ENCODE assay signal across 1 cellular context in the genomic region with DNA sequence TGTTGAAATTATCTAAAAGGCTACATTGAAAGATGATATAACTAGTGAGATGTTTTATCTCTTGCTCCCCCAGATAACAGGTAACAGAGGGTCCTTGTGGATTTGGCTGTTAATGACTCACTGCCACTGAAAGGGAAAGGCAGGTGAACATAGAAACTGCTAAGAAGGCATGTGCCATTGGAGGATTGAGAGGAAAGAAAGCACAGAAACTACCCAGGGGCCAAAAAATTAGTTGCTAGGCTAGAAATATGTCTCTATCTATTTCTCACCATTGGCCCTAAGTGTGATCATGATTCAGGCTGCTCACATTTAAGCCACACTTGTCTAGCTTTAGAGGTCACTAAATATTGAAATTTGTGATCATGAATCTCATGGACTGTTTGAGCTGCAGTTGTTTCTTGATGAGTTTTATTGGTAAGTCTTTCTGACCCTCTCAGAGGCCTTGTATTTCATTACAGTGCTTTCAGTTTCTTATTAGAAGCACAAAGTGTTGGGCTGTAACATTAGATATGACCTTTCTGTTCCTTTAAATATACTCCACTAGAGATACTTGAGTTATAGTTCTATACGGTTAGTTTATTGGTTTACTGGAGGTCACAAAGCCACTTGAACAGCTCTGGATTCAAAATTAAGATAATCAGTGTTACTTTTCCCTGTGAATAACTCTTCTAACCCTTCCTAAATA.
TF ChIP-seq lines count a peak whose summit lies in the region.

No MANE protein-coding gene starts in this region.

TF ChIP-seq in SK-N-SH, 30 proteins besides CTCF, POLR2A, EP300 and RAD21 (continued from another document):
- TF ChIP-seq, protein P1, sequence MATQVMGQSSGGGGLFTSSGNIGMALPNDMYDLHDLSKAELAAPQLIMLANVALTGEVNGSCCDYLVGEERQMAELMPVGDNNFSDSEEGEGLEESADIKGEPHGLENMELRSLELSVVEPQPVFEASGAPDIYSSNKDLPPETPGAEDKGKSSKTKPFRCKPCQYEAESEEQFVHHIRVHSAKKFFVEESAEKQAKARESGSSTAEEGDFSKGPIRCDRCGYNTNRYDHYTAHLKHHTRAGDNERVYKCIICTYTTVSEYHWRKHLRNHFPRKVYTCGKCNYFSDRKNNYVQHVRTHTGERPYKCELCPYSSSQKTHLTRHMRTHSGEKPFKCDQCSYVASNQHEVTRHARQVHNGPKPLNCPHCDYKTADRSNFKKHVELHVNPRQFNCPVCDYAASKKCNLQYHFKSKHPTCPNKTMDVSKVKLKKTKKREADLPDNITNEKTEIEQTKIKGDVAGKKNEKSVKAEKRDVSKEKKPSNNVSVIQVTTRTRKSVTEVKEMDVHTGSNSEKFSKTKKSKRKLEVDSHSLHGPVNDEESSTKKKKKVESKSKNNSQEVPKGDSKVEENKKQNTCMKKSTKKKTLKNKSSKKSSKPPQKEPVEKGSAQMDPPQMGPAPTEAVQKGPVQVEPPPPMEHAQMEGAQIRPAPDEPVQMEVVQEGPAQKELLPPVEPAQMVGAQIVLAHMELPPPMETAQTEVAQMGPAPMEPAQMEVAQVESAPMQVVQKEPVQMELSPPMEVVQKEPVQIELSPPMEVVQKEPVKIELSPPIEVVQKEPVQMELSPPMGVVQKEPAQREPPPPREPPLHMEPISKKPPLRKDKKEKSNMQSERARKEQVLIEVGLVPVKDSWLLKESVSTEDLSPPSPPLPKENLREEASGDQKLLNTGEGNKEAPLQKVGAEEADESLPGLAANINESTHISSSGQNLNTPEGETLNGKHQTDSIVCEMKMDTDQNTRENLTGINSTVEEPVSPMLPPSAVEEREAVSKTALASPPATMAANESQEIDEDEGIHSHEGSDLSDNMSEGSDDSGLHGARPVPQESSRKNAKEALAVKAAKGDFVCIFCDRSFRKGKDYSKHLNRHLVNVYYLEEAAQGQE (IDR thresholded peaks at IDR 0.05; ENCODE audit: low read depth, low read length), result no peak
- TF ChIP-seq EZH2phosphoT487 (IDR thresholded peaks at IDR 0.05; ENCODE audit: borderline replicate concordance, low read depth) (no peak), SMC3 (IDR thresholded peaks at IDR 0.05; ENCODE audit: low read depth, low read length) (no peak)
TF ChIP-seq in SK-N-SH: peak in this region for 0.
